In the genomic region with DNA sequence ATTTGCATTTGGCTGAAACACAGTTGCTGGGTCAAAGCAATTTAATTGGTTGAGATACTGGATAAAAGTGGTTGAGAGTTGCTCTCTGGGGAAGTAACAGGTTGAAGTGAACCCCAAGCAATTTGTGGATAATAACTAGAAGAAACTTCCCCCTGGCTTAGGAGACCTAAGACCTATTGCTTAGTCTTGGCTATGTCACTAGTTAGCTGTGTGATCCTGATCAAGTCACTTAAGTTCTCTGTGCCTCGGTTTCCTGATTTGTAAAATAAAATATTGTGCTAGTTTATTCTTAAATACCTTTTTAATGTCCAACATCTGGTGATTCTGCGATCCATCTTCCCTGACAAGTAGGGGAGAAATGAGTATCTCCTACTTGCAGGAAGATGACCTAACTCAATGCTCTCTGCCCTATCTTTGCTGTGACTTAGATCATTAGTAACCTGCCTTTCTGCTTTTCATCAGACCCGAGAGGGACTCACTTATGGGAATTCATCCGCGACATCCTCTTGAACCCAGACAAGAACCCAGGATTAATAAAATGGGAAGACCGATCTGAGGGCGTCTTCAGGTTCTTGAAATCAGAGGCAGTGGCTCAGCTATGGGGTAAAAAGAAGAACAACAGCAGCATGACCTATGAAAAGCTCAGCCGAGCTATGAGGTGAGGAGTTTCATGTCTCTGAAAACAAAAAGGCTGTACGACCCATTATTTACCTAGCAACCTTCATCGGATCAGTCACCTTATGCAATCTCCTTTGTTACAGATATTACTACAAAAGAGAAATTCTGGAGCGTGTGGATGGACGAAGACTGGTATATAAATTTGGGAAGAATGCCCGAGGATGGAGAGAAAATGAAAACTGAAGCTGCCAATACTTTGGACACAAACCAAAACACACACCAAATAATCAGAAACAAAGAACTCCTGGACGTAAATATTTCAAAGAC, we compare ENCODE assay signal across 15 cellular contexts.
DNase-seq lines count a peak whose midpoint lies in the region; TF ChIP-seq lines count a peak whose summit lies in the region.
"Had no signal": no experiment of that assay in that cellular context is flagged by ENCODE, and none has a peak within 500 bp of the region (broad histone marks: within the 10 kb centered on the region; RNA-seq: fewer than 3 reads in every experiment).

No MANE protein-coding gene starts in this region.

- no peak overlapping the region for H3K4me3 Mint-ChIP-seq in activated naive CD4-positive, alpha-beta T cell treated with anti-CD3 and anti-CD28 coated beads, Interleukin-2, amount 50 U/mL, for 24 hours
- H3K4me3 Mint-ChIP-seq in activated T-cell treated with anti-CD3 and anti-CD28 coated beads, Interleukin-2, amount 50 U/mL, for 24 hours: no peak overlapping the region
- H3K4me3 Mint-ChIP-seq: CD4-positive, CD25-positive, alpha-beta regulatory T cell had no signal

- peak; percentile 39 for DNase-seq in NCI-H2029 treated with DMSO at 0.1 percent for 48 hours (lab: John Stamatoyannopoulos, UW)
- no peak for DNase-seq in NCI-H2029 (lab: John Stamatoyannopoulos, UW)
- DNase-seq in activated naive CD4-positive, alpha-beta T cell treated with Interleukin-2 at 50 U/mL for 16 hours: no peak
- no peak for DNase-seq in activated T-cell treated with anti-CD3 and anti-CD28 coated beads, Interleukin-2, amount 50 U/mL, for 24 hours
- no peak for DNase-seq in DMS53 treated with DMSO at 0.1 percent for 48 hours (lab: John Stamatoyannopoulos, UW; ENCODE audit: unreplicated experiment)
- DNase-seq: 8988T; ACHN; CD4-positive, CD25-positive, alpha-beta regulatory T cell; DMS 273 treated with DMSO at 0.1 percent for 48 hours; DND-41; GF-D8 had no signal

- no peak for TF ChIP-seq CTCF in VCaP (conservative IDR thresholded peaks at IDR 0.05)

- peaks cover 16% of the 10 kb centered on the region for H3K27me3 Mint-ChIP-seq in activated naive CD4-positive, alpha-beta T cell treated with anti-CD3 and anti-CD28 coated beads, Interleukin-2, amount 50 U/mL, for 24 hours
- peaks cover 82% of the 10 kb centered on the region for H3K27me3 Mint-ChIP-seq in activated T-cell treated with anti-CD3 and anti-CD28 coated beads, Interleukin-2, amount 50 U/mL, for 24 hours

- H3K27ac Mint-ChIP-seq in activated naive CD4-positive, alpha-beta T cell treated with anti-CD3 and anti-CD28 coated beads, Interleukin-2, amount 50 U/mL, for 24 hours: peak overlapping the region; percentile 19
- no peak overlapping the region for H3K27ac Mint-ChIP-seq in activated T-cell treated with anti-CD3 and anti-CD28 coated beads, Interleukin-2, amount 50 U/mL, for 24 hours
- H3K27ac Mint-ChIP-seq: CD4-positive, CD25-positive, alpha-beta regulatory T cell had no signal

- H3K4me1 Mint-ChIP-seq in activated naive CD4-positive, alpha-beta T cell treated with anti-CD3 and anti-CD28 coated beads, Interleukin-2, amount 50 U/mL, for 24 hours: peaks cover 6% of the 10 kb centered on the region
- peaks cover 23% of the 10 kb centered on the region for H3K4me1 Mint-ChIP-seq in activated T-cell treated with anti-CD3 and anti-CD28 coated beads, Interleukin-2, amount 50 U/mL, for 24 hours (ENCODE audit: low read depth)
- H3K4me1 Mint-ChIP-seq: CD4-positive, CD25-positive, alpha-beta regulatory T cell had no signal

- no peaks in the 10 kb centered on the region for H3K9me3 Mint-ChIP-seq in activated naive CD4-positive, alpha-beta T cell treated with anti-CD3 and anti-CD28 coated beads, Interleukin-2, amount 50 U/mL, for 24 hours
- no peaks in the 10 kb centered on the region for H3K9me3 Mint-ChIP-seq in activated T-cell treated with anti-CD3 and anti-CD28 coated beads, Interleukin-2, amount 50 U/mL, for 24 hours

- H3K27ac ChIP-seq in VCaP: peak overlapping the region; percentile 17
- H3K27ac ChIP-seq: BLaER1 treated with 17β-estradiol and CSF1 and Interleukin-3, amounts not matched to agents 10 nM and 100 nM; HL-60 had no signal

- no peaks in the 10 kb centered on the region for H3K36me3 Mint-ChIP-seq in activated naive CD4-positive, alpha-beta T cell treated with anti-CD3 and anti-CD28 coated beads, Interleukin-2, amount 50 U/mL, for 24 hours
- no peaks in the 10 kb centered on the region for H3K36me3 Mint-ChIP-seq in activated T-cell treated with anti-CD3 and anti-CD28 coated beads, Interleukin-2, amount 50 U/mL, for 24 hours (ENCODE audit: low read depth)
- H3K36me3 Mint-ChIP-seq: CD4-positive, CD25-positive, alpha-beta regulatory T cell had no signal
